ENCODE assay signal across 8 cellular contexts in the genomic region with DNA sequence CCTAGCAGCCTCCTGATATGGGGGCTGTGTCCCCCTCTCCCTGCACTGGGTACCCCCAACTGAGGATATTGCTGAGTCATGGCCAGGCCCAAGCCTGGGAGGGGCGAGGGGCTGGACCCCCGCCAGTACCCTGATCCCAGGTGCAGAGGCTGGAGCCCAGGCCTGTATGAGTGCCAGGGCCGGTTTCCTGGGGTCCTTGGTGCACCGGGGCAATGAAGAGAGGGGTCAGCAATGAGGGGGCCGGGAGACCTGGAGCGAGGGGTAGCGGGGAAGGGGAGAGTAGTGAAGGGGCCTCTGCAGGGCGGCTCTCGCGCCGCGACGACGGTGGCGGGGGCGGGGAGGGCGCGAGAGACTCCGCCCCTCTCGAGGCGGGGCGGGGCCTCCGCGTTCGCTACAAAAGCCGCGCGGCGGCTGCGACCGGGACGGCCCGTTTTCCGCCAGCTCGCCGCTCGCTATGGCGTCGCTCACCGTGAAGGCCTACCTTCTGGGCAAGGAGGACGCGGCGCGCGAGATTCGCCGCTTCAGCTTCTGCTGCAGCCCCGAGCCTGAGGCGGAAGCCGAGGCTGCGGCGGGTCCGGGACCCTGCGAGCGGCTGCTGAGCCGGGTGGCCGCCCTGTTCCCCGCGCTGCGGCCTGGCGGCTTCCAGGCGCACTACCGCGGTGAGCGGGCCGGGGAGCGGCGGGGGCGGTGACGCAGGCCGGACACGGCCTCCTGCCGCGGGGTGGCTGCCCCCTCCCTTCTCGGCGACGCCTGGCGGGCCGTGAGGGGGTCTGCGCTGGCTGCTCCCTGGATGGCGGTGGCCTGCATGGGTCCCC. TPM values are rescaled to one million over a fixed set of nuclear protein-coding genes. Genes with fewer than 3 reads are reported as not detected.
A peak's percentile ranks its signal among the peaks of the same experiment; 100 is the strongest.
DNase-seq lines count a peak whose midpoint lies in the region; ATAC-seq, FAIRE-seq and TF ChIP-seq lines count a peak whose summit lies in the region.

A gene (plus strand): TSS at position 423 of the 815 bp plus-strand sequence. CDS start 32 bp downstream, at position 455.

- POLR2A ChIA-PET in HepG2 (lab: Yijun Ruan, JAX) = interaction anchor here (0.6 to 5.3 kb wide), 11 partner anchors 10 to 197 kb away, joined by 3 to 115 read pairs (median 6); a partner anchor contains a TSS

- H3K9me3 ChIP-seq in HepG2 (ENCODE audit: low read length) = no peaks in the 10 kb centered on the region

- H3K79me2 ChIP-seq in HepG2 (ENCODE audit: insufficient read depth, low read length) = peaks cover 48% of the 10 kb centered on the region

- TF ChIP-seq CTCF in HepG2 (CRISPR knock-in tag; IDR thresholded peaks at IDR 0.05) = no peak; the same call in 1 of the 2 replicates

- 0% methylated on average over 8 of the region's 81 CpGs for WGBS in HepG2 (ENCODE audit: low lambda C conversion rate)

- peak within 1 kb of the TSS; percentile 100 for H3K9ac ChIP-seq in HepG2 (ENCODE audit: insufficient read depth, low read depth, low read length)

- peak; percentile 72 for DNase-seq in ACHN
- DNase-seq in NCI-H345 treated with DMSO at 0.1 percent for 48 hours (lab: John Stamatoyannopoulos, UW; ENCODE audit: unreplicated experiment) = peak; percentile 71
- peak; percentile 64 to 66 for DNase-seq in activated CD4-positive, alpha-beta T cell treated with anti-CD3 and anti-CD28 coated beads, Interleukin-2, amount 50 U/mL, for 24 hours (ENCODE audit: low read depth in 1 of 2, low spot score in 1 of 2)
- DNase-seq in dermis microvascular lymphatic vessel endothelial cell (ENCODE audit: low read depth in 2 of 2) = peak; percentile 59 to 87
- DNase-seq in HepG2 (ENCODE audit: low spot score) = peak; percentile 45
- peak; percentile 75 to 86 for DNase-seq in stimulated activated CD4-positive, alpha-beta T cell treated with anti-CD3 and anti-CD28 coated beads, Interleukin-2, amount 100 ng/mL, for 48 hours

- ATAC-seq in GM18520 (IDR thresholded peaks at IDR 0.05; ENCODE audit: unreplicated experiment) = peak; percentile 27
- peak; percentile 39 for ATAC-seq in HG03039 (IDR thresholded peaks at IDR 0.05; ENCODE audit: unreplicated experiment)
- ATAC-seq in HepG2 = peak; percentile 9

- no peak for FAIRE-seq in HepG2 (lab: Jason Lieb, UNC)

- CTCF ChIA-PET in HepG2 (lab: Yijun Ruan, JAX; ENCODE audit: low intra/inter-chr PET ratio, low total read pairs) = no interaction called here

- TF ChIP-seq EP300 in HepG2 (IDR thresholded peaks at IDR 0.05; ENCODE audit: low read depth in 2 of 2, low read length in 2 of 2) = no peak; a peak in 2 of 4 replicates
- 0 out of 2 replicates have a peak, but pooled peaks have one; percentile 22 for TF ChIP-seq EP300 in HepG2 (CRISPR knock-in tag; IDR thresholded peaks at IDR 0.05; ENCODE audit: borderline replicate concordance)

- intact Hi-C loops in HepG2 (cut with micrococcal nuclease; ENCODE audit: unreplicated experiment) = no loop called here

- H3K27me3 ChIP-seq in HepG2 (ENCODE audit: control insufficient read depth in 1 of 2, insufficient read depth in 2 of 2, low read length in 2 of 2) = no peaks in the 10 kb centered on the region

- H3K27ac ChIP-seq in HepG2 (ENCODE audit: extremely low read length, insufficient read depth, low read length) = peak within 1 kb of the TSS; percentile 99

- peaks cover 43% of the 10 kb centered on the region for H4K20me1 ChIP-seq in HepG2 (ENCODE audit: insufficient read depth, low read length)

- BruUV-seq in HepG2 (replicated peaks; lab: Mats Ljungman, UMichigan) = no TSS peak

- H3K36me3 ChIP-seq in HepG2 (replicated peaks in 1 of 2; ENCODE audit: control insufficient read depth in 1 of 2, insufficient read depth in 2 of 2, low read length in 2 of 2) = peaks cover 12 to 22% of the 10 kb centered on the region in 2 experiments

- no peak within 1 kb of the TSS for H2AFZ ChIP-seq in HepG2 (ENCODE audit: low read length)

- TF ChIP-seq POLR2A in HepG2 (IDR thresholded peaks at IDR 0.05; ENCODE audit: insufficient read depth in 1 of 2, low read depth in 2 of 2, low read length in 2 of 2) = peak in 1 of 2 experiments; percentile 99; a peak in 2 of 4 replicates

- peak within 1 kb of the TSS; percentile 92 for H3K4me2 ChIP-seq in HepG2 (ENCODE audit: low read depth, low read length)

- peak within 1 kb of the TSS; percentile 97 to 99 (median 99) for H3K4me3 ChIP-seq in HepG2 (replicated peaks in 1 of 3; ENCODE audit: insufficient read depth in 1 of 3, low read depth in 2 of 3, low read length in 3 of 3)

- TF ChIP-seq RAD21 in HepG2 (CRISPR knock-in tag; IDR thresholded peaks at IDR 0.05) = peak; percentile 62

- peaks cover 70% of the 10 kb centered on the region for H3K4me1 ChIP-seq in HepG2 (ENCODE audit: insufficient read depth, low read length)

- in situ Hi-C loops in ACHN (cut with HindIII; ENCODE audit: low pct_ligation_motif_present, low pct_unique_long_range_greater_than_20kb, low sequenced_read_pairs) (no loop called here), HepG2 (cut with HindIII; ENCODE audit: extremely low pct_ligation_motif_present, low pct_unique_long_range_greater_than_20kb) (no loop called here)

TF ChIP-seq in HepG2, 621 proteins besides CTCF, POLR2A, EP300 and RAD21 (continues in another document):
- TF ChIP-seq NFE2 (CRISPR knock-in tag; IDR thresholded peaks at IDR 0.05) (peak; percentile 80; the same call in 1 of the 2 replicates), HIVEP1 (CRISPR knock-in tag; IDR thresholded peaks at IDR 0.05) (peak; percentile 78), TCF7L2 (IDR thresholded peaks at IDR 0.05; ENCODE audit: low read depth, low read length) (no peak)
- TF ChIP-seq, protein P1, sequence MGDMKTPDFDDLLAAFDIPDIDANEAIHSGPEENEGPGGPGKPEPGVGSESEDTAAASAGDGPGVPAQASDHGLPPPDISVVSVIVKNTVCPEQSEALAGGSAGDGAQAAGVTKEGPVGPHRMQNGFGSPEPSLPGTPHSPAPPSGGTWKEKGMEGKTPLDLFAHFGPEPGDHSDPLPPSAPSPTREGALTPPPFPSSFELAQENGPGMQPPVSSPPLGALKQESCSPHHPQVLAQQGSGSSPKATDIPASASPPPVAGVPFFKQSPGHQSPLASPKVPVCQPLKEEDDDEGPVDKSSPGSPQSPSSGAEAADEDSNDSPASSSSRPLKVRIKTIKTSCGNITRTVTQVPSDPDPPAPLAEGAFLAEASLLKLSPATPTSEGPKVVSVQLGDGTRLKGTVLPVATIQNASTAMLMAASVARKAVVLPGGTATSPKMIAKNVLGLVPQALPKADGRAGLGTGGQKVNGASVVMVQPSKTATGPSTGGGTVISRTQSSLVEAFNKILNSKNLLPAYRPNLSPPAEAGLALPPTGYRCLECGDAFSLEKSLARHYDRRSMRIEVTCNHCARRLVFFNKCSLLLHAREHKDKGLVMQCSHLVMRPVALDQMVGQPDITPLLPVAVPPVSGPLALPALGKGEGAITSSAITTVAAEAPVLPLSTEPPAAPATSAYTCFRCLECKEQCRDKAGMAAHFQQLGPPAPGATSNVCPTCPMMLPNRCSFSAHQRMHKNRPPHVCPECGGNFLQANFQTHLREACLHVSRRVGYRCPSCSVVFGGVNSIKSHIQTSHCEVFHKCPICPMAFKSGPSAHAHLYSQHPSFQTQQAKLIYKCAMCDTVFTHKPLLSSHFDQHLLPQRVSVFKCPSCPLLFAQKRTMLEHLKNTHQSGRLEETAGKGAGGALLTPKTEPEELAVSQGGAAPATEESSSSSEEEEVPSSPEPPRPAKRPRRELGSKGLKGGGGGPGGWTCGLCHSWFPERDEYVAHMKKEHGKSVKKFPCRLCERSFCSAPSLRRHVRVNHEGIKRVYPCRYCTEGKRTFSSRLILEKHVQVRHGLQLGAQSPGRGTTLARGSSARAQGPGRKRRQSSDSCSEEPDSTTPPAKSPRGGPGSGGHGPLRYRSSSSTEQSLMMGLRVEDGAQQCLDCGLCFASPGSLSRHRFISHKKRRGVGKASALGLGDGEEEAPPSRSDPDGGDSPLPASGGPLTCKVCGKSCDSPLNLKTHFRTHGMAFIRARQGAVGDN (CRISPR knock-in tag; IDR thresholded peaks at IDR 0.05) = peak; percentile 18; the same call in 1 of the 2 replicates

RNA-seq across cellular contexts. Expression of the gene that starts here (rescaled TPM):
- total RNA-seq in dermis microvascular lymphatic vessel endothelial cell (517 and 588 TPM in 2 replicates), HepG2 (2016; rRNA removed; fragmentation: Illumina TruSeq; extraction: Trizol) (160 and 161 TPM in 2 replicates)
- 45.2 and 49.8 TPM in 2 replicates for total RNA-seq in HepG2 (2016; cell fraction: cytosol; rRNA removed; fragmentation: Illumina TruSeq; extraction: Trizol; ENCODE audit: low read depth)
- 158 and 162 TPM in 2 replicates for total RNA-seq in HepG2 (2016; cell fraction: insoluble cytoplasmic fraction; rRNA removed; fragmentation: Illumina TruSeq; extraction: Trizol)
- 63.1 and 66.1 TPM in 2 replicates for total RNA-seq in HepG2 (2016; cell fraction: membrane; rRNA removed; fragmentation: Illumina TruSeq; extraction: Trizol)
- total RNA-seq in HepG2 (2016; cell fraction: nucleus; rRNA removed; fragmentation: Illumina TruSeq; extraction: Trizol) = 98.3 and 116 TPM in 2 replicates
- polyA plus RNA-seq in HepG2 (2011; rRNA removed) = 90.9 and 126 TPM in 2 replicates
- 81.2 and 85.2 TPM in 2 replicates for polyA plus RNA-seq in HepG2 (2011; cell fraction: cytosol; rRNA removed)
- 240 and 268 TPM in 2 replicates for polyA plus RNA-seq in HepG2 (2011; cell fraction: nucleus; rRNA removed)
- polyA plus RNA-seq in HepG2 (2012) = 80.8 and 157 TPM in 2 replicates
- polyA plus RNA-seq in HepG2 (2016; cell fraction: cytosol; fragmentation: Illumina TruSeq; extraction: Trizol; ENCODE audit: low read depth) = 43.0 and 45.0 TPM in 2 replicates
- polyA plus RNA-seq in HepG2 (2016; cell fraction: insoluble cytoplasmic fraction; fragmentation: Illumina TruSeq; extraction: Trizol; ENCODE audit: low read depth) = 179 and 191 TPM in 2 replicates
- 48.5 and 49.4 TPM in 2 replicates for polyA plus RNA-seq in HepG2 (2016; cell fraction: membrane; fragmentation: Illumina TruSeq; extraction: Trizol; ENCODE audit: low read depth)
- polyA plus RNA-seq in HepG2 (2016; cell fraction: nucleus; fragmentation: Illumina TruSeq; extraction: Trizol; ENCODE audit: insufficient read depth, low read depth) = 190 and 194 TPM in 2 replicates
- polyA minus RNA-seq in HepG2 (2011; rRNA and poly(A)+ RNA removed; ENCODE audit: low replicate concordance) = 245 and 268 TPM in 2 replicates
- polyA minus RNA-seq in HepG2 (2011; cell fraction: cytosol; rRNA and poly(A)+ RNA removed) = 106 and 114 TPM in 2 replicates
- 238 and 284 TPM in 2 replicates for polyA minus RNA-seq in HepG2 (2011; cell fraction: nucleus; rRNA and poly(A)+ RNA removed)

Comparison
In these comparisons a context has a peak if more than half of its experiments do, and no peak if none do; other contexts are left out.
1. Peak in every context shown above with its lines: DNase-seq, ATAC-seq, H3K4me3 ChIP-seq and H3K27ac ChIP-seq.